ENCODE assay signal across 24 cellular contexts in genomic region chr11:86140334-86140733, GRCh38.
DNase-seq lines count a peak whose midpoint lies in the region; ATAC-seq, FAIRE-seq and TF ChIP-seq lines count a peak whose summit lies in the region.
"Had no signal": no experiment of that assay in that cellular context is flagged by ENCODE, and none has a peak within 500 bp of the region (broad histone marks: within the 10 kb centered on the region; RNA-seq: fewer than 3 reads in every experiment).

No MANE protein-coding gene starts in this region.

- H3K4me1 Mint-ChIP-seq in activated T-cell treated with anti-CD3 and anti-CD28 coated beads, Interleukin-2, amount 50 U/mL, for 4 hours (ENCODE audit: low read depth): peaks cover 54% of the 10 kb centered on the region
- H3K4me1 Mint-ChIP-seq in T-helper 17 cell: peaks cover 37% of the 10 kb centered on the region

- no peak for TF ChIP-seq POLR2A in GM12891 (IDR thresholded peaks at IDR 0.05; ENCODE audit: low read depth, low read length)

- no peaks in the 10 kb centered on the region for H3K27me3 ChIP-seq in layer of hippocampus (ENCODE audit: control insufficient read depth, insufficient read depth, low read length)
- H3K27me3 ChIP-seq: BE2C had no signal

- peak overlapping the region; percentile 33 for H3K4me3 Mint-ChIP-seq in activated T-cell treated with anti-CD3 and anti-CD28 coated beads, Interleukin-2, amount 50 U/mL, for 4 hours
- no peak overlapping the region for H3K4me3 Mint-ChIP-seq in T-helper 17 cell
- H3K4me3 Mint-ChIP-seq: activated T-cell treated with anti-CD3 and anti-CD28 coated beads, Interleukin-2, amount 50 U/mL, for 24 hours had no signal

- FAIRE-seq in GM12891 (lab: Jason Lieb, UNC): no peak
- FAIRE-seq: GM12878, H54, urothelium cell line had no signal

- no peaks in the 10 kb centered on the region for H3K36me3 Mint-ChIP-seq in activated T-cell treated with anti-CD3 and anti-CD28 coated beads, Interleukin-2, amount 50 U/mL, for 4 hours (ENCODE audit: insufficient read depth)
- H3K36me3 Mint-ChIP-seq in T-helper 17 cell (ENCODE audit: low read depth): peaks cover 3% of the 10 kb centered on the region
- H3K36me3 Mint-ChIP-seq: activated naive CD4-positive, alpha-beta T cell treated with anti-CD3 and anti-CD28 coated beads, Interleukin-2, amount 50 U/mL, for 72 hours had no signal

- ATAC-seq in activated T-cell treated with anti-CD3 and anti-CD28 coated beads, Interleukin-2, amount 50 U/mL, for 4 hours: no peak
- no peak for ATAC-seq in T-helper 17 cell
- ATAC-seq: activated naive CD4-positive, alpha-beta T cell treated with anti-CD3 and anti-CD28 coated beads, Interleukin-2, amount 50 U/mL, for 72 hours; GM12878; left cardiac atrium had no signal

- H3K27ac Mint-ChIP-seq in T-helper 17 cell: peak overlapping the region; percentile 86
- H3K27ac Mint-ChIP-seq: activated naive CD4-positive, alpha-beta T cell treated with anti-CD3 and anti-CD28 coated beads, Interleukin-2, amount 50 U/mL, for 72 hours had no signal

- H3K27me3 Mint-ChIP-seq in activated T-cell treated with anti-CD3 and anti-CD28 coated beads, Interleukin-2, amount 50 U/mL, for 4 hours (ENCODE audit: low read depth): no peaks in the 10 kb centered on the region
- H3K27me3 Mint-ChIP-seq in T-helper 17 cell: no peaks in the 10 kb centered on the region
- H3K27me3 Mint-ChIP-seq: activated T-cell treated with anti-CD3 and anti-CD28 coated beads, Interleukin-2, amount 50 U/mL, for 24 hours had no signal

- peak overlapping the region; percentile 23 for H3K27ac ChIP-seq in layer of hippocampus (ENCODE audit: low read depth, low read length)
- peak overlapping the region; percentile 71 for H3K27ac ChIP-seq in substantia nigra (ENCODE audit: low read depth, low read length, poor library complexity, severe bottlenecking)
- H3K27ac ChIP-seq: epithelial cell of prostate had no signal

- H3K9me3 ChIP-seq in T-helper 17 cell (ENCODE audit: control insufficient read depth, low read length, poor library complexity, severe bottlenecking): no peaks in the 10 kb centered on the region
- H3K9me3 ChIP-seq: BE2C had no signal

- no peak for DNase-seq in activated T-cell treated with anti-CD3 and anti-CD28 coated beads, Interleukin-2, amount 50 U/mL, for 4 hours
- no peak for DNase-seq in activated T-cell treated with anti-CD3 and anti-CD28 coated beads, Interleukin-2, amount 50 U/mL, for 48 hours
- DNase-seq in T-helper 17 cell (no peak), substantia nigra (lab: John Stamatoyannopoulos, UW) (peak in 2 of 49 donors; percentile 12 to 29), GM12891 (ENCODE audit: insufficient read length, low spot score) (no peak), NCI-H82 treated with DMSO at 0.1 percent for 48 hours (lab: John Stamatoyannopoulos, UW; ENCODE audit: unreplicated experiment) (no peak), NCI-H1417 treated with DMSO at 0.1 percent for 48 hours (lab: John Stamatoyannopoulos, UW) (no peak)
- DNase-seq: activated CD4-positive, alpha-beta T cell treated with anti-CD3 and anti-CD28 coated beads, Interleukin-2, amount 50 U/mL, for 48 hours; activated T-cell treated with anti-CD3 and anti-CD28 coated beads, Interleukin-2, amount 50 U/mL, for 24 hours; BE2C; left cardiac atrium; mesenchymal stem cell; NCI-H1092; NCI-H2081; NCI-H226; RPMI8226; stimulated activated CD4-positive, alpha-beta T cell treated with anti-CD3 and anti-CD28 coated beads, Interleukin-2, amount 100 ng/mL, for 24 hours; T-helper 9 cell had no signal

- no peaks in the 10 kb centered on the region for H3K9me3 Mint-ChIP-seq in activated T-cell treated with anti-CD3 and anti-CD28 coated beads, Interleukin-2, amount 50 U/mL, for 4 hours
- H3K9me3 Mint-ChIP-seq: activated T-cell treated with anti-CD3 and anti-CD28 coated beads, Interleukin-2, amount 50 U/mL, for 24 hours had no signal

TF ChIP-seq in GM12891, 5 proteins besides CTCF, POLR2A, EP300 and RAD21:
- TF ChIP-seq SPI1 (IDR thresholded peaks at IDR 0.05; ENCODE audit: low read depth, low read length) (no peak), POLR2AphosphoS5 (IDR thresholded peaks at IDR 0.05; ENCODE audit: low read depth, low read length) (no peak)
